8 cellular contexts compared by ENCODE assay signal in genomic region chr12:48903982-48904411, GRCh38. TPM values are rescaled to one million over a fixed set of nuclear protein-coding genes. Genes with fewer than 3 reads are reported as not detected.
DNase-seq lines count a peak whose midpoint lies in the region; ATAC-seq and TF ChIP-seq lines count a peak whose summit lies in the region.

No MANE protein-coding gene starts in this region.

- ATAC-seq in HG02610 (IDR thresholded peaks at IDR 0.05; ENCODE audit: unreplicated experiment) = peak; percentile 88

- peak overlapping the region; percentile 36 for H3K27ac ChIP-seq in caudate nucleus (ENCODE audit: low read depth, low read length)

- no peaks in the 10 kb centered on the region for H3K27me3 ChIP-seq in kidney epithelial cell (ENCODE audit: control insufficient read depth, insufficient read depth, low read length)

- peak overlapping the region; percentile 45 for H3K4me3 ChIP-seq in kidney epithelial cell (ENCODE audit: low read depth, low read length)

- peak; percentile 87 for TF ChIP-seq CTCF in kidney epithelial cell (IDR thresholded peaks at IDR 0.05; ENCODE audit: insufficient read depth, low read length, poor library complexity, severe bottlenecking)

- DNase-seq in EH (ENCODE audit: low read depth) (peak; percentile 81), NCI-H2029 (lab: John Stamatoyannopoulos, UW) (peak; percentile 90), caudate nucleus (lab: John Stamatoyannopoulos, UW) (peak in 52 of 61 donors; percentile 2 to 88 (median 41)), kidney epithelial cell (ENCODE audit: low read depth) (peak; percentile 67), HuH-7 (ENCODE audit: low spot score) (no peak)
- DNase-seq in activated CD4-positive, CD25-positive, alpha-beta regulatory T cell treated with anti-CD3 and anti-CD28 coated beads, Interleukin-2, amount 50 U/mL, for 16 hours (ENCODE audit: low read depth, low spot score) = peak; percentile 72
- DNase-seq in stimulated activated CD4-positive, alpha-beta T cell treated with anti-CD3 and anti-CD28 coated beads, Interleukin-15, amount 100 ng/mL, for 48 hours (ENCODE audit: low read depth in 2 of 2) = peak; percentile 64 to 85

- H3K36me3 ChIP-seq in kidney epithelial cell (ENCODE audit: control insufficient read depth, insufficient read depth, low read length) = no peaks in the 10 kb centered on the region

RNA-seq across cellular contexts. Expression of gene FKBP11, which starts 21.3 kb away (rescaled TPM):
- total RNA-seq in kidney epithelial cell = 12.4 and 14.8 TPM in 2 replicates

RNA-seq across cellular contexts. Expression of gene RND1, which starts 38.3 kb away (rescaled TPM):
- total RNA-seq in kidney epithelial cell = 9.9 and 10.7 TPM in 2 replicates

RNA-seq across cellular contexts. Expression of gene DDX23, which starts 52.0 kb away (rescaled TPM):
- 64.1 and 65.1 TPM in 2 replicates for total RNA-seq in kidney epithelial cell

RNA-seq across cellular contexts. Expression of gene ARF3, which starts 53.3 kb away (rescaled TPM):
- total RNA-seq in kidney epithelial cell = 77.9 and 101 TPM in 2 replicates
